28 cellular contexts compared by ENCODE assay signal in the genomic region with DNA sequence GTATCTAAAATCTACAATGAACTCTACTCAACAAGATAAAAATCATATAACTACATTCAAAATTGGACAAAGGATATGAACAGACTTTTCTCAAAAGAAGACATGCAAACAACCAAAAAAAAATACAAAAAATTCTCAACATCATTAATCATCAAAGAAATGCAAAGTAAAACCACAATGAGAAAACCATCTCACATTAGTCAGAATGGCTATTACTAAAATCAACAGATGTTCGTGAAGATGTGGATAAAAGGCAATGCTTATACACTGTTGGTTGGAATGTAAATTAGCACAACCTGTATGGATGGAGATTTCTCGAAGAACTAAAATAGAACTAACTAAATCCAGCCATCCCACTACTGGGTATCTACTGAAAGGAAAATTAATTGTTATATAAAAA.
DNase-seq lines count a peak whose midpoint lies in the region; ATAC-seq, FAIRE-seq and TF ChIP-seq lines count a peak whose summit lies in the region.
"Had no signal": no experiment of that assay in that cellular context is flagged by ENCODE, and none has a peak within 500 bp of the region (broad histone marks: within the 10 kb centered on the region; RNA-seq: fewer than 3 reads in every experiment).

No MANE protein-coding gene starts in this region.

- H4K20me1 ChIP-seq in astrocyte (ENCODE audit: insufficient read depth, low read length), result no peaks in the 10 kb centered on the region
- H4K20me1 ChIP-seq: BLaER1 had no signal

- H3K4me3 Mint-ChIP-seq in astrocyte (ENCODE audit: unreplicated experiment), result no peak overlapping the region
- no peak overlapping the region for H3K4me3 Mint-ChIP-seq in immature natural killer cell
- H3K4me3 Mint-ChIP-seq: CD14-positive monocyte; CD4-positive, alpha-beta memory T cell; CD4-positive, CD25-positive, alpha-beta regulatory T cell had no signal

- no peak for TF ChIP-seq CTCF in astrocyte (IDR thresholded peaks at IDR 0.05; ENCODE audit: insufficient read depth, low read depth, low read length)
- TF ChIP-seq CTCF in GM10266 (IDR thresholded peaks at IDR 0.05; ENCODE audit: control insufficient read depth, insufficient read depth, low read depth, missing control alignments), result no peak

- H3K36me3 ChIP-seq in astrocyte (ENCODE audit: insufficient read depth, low read length), result no peaks in the 10 kb centered on the region
- H3K36me3 ChIP-seq: BE2C, BLaER1 had no signal

- H3K4me3 ChIP-seq in astrocyte (ENCODE audit: insufficient read depth, low read depth, low read length), result no peak overlapping the region
- H3K4me3 ChIP-seq: BLaER1, GM12878 had no signal

- H3K4me2 ChIP-seq in astrocyte (ENCODE audit: low read length), result no peak overlapping the region
- H3K4me2 ChIP-seq: BLaER1 had no signal

- DNase-seq in H54 (ENCODE audit: insufficient read length, low spot score) (no peak), HT1080 (ENCODE audit: low read depth) (peak; percentile 24), astrocyte (ENCODE audit: low read depth) (peak; percentile 0), immature natural killer cell (no peak), GM10266 (ENCODE audit: extremely low spot score) (no peak)
- DNase-seq: 8988T; ACHN; BE2C; C1 segment of cervical spinal cord; CD4-positive, alpha-beta memory T cell; CD4-positive, CD25-positive, alpha-beta regulatory T cell; CD8-positive, alpha-beta memory T cell; COR-L47; DMS 273 treated with DMSO at 0.1 percent for 48 hours; DMS153; DMS53; DMS79; DND-41; EL; GF-D8 had no signal

- no peak overlapping the region for H3K9ac ChIP-seq in astrocyte (ENCODE audit: low read length)
- H3K9ac ChIP-seq: BLaER1 had no signal

- TF ChIP-seq POLR2A in H54 (IDR thresholded peaks at IDR 0.05; ENCODE audit: low read depth, low read length), result no peak

- H3K9me3 Mint-ChIP-seq in astrocyte (ENCODE audit: unreplicated experiment) (peaks cover under 1% of the 10 kb centered on the region), immature natural killer cell (peaks cover 24 to 53% (median 40%) of the 10 kb centered on the region in 6 donors)

- no peaks in the 10 kb centered on the region for H3K79me2 ChIP-seq in astrocyte (ENCODE audit: insufficient read depth, low read length)

- H3K9me3 ChIP-seq in astrocyte (ENCODE audit: insufficient read depth, low read depth, low read length), result no peaks in the 10 kb centered on the region
- H3K9me3 ChIP-seq: BE2C had no signal

- H3K27me3 Mint-ChIP-seq in astrocyte (ENCODE audit: low read depth, unreplicated experiment) (peaks cover under 1% of the 10 kb centered on the region), immature natural killer cell (ENCODE audit: low read depth in 3 of 3) (no peaks in the 10 kb centered on the region)
- H3K27me3 Mint-ChIP-seq: CD4-positive, alpha-beta memory T cell; CD4-positive, CD25-positive, alpha-beta regulatory T cell; CD8-positive, alpha-beta memory T cell had no signal

- no peaks in the 10 kb centered on the region for H3K27me3 ChIP-seq in astrocyte (ENCODE audit: insufficient read depth, low read length)
- H3K27me3 ChIP-seq: BE2C, BLaER1 had no signal

- no peaks in the 10 kb centered on the region for H3K36me3 Mint-ChIP-seq in astrocyte (ENCODE audit: low read depth, unreplicated experiment)
- H3K36me3 Mint-ChIP-seq in immature natural killer cell, result no peaks in the 10 kb centered on the region
- H3K36me3 Mint-ChIP-seq: CD14-positive monocyte; CD4-positive, alpha-beta memory T cell; CD4-positive, CD25-positive, alpha-beta regulatory T cell; CD8-positive, alpha-beta memory T cell had no signal

- no peak overlapping the region for H3K27ac ChIP-seq in astrocyte (ENCODE audit: low read depth, low read length)
- H3K27ac ChIP-seq: BLaER1 had no signal

- ATAC-seq in HG02970 (IDR thresholded peaks at IDR 0.05; ENCODE audit: low FRiP score, unreplicated experiment) (no peak), HG03159 (IDR thresholded peaks at IDR 0.05; ENCODE audit: unreplicated experiment) (no peak)
- ATAC-seq: GM12878 had no signal

- no peak overlapping the region for H2AFZ ChIP-seq in astrocyte (ENCODE audit: low read depth, low read length)

- peak; percentile 27 for FAIRE-seq in H54 (lab: Jason Lieb, UNC)
- no peak for FAIRE-seq in astrocyte (lab: Jason Lieb, UNC)
- FAIRE-seq: A204.1, G401.6, GM12878, GM12892 had no signal

- H3K4me1 ChIP-seq in astrocyte (ENCODE audit: insufficient read depth, low read length), result no peaks in the 10 kb centered on the region
- H3K4me1 ChIP-seq: BE2C, BLaER1 had no signal

- no peaks in the 10 kb centered on the region for H3K4me1 Mint-ChIP-seq in astrocyte (ENCODE audit: low read depth, unreplicated experiment)
- no peaks in the 10 kb centered on the region for H3K4me1 Mint-ChIP-seq in immature natural killer cell
- H3K4me1 Mint-ChIP-seq: CD14-positive monocyte; CD4-positive, alpha-beta memory T cell; CD4-positive, CD25-positive, alpha-beta regulatory T cell; CD8-positive, alpha-beta memory T cell had no signal

- no peak overlapping the region for H3K27ac Mint-ChIP-seq in astrocyte (ENCODE audit: unreplicated experiment)
- H3K27ac Mint-ChIP-seq in immature natural killer cell, result no peak overlapping the region
- H3K27ac Mint-ChIP-seq: CD14-positive monocyte; CD4-positive, alpha-beta memory T cell; CD4-positive, CD25-positive, alpha-beta regulatory T cell; CD8-positive, alpha-beta memory T cell had no signal

Comparison
In these comparisons a context has a peak if more than half of its experiments do, and no peak if none do; other contexts are left out.
1. DNase-seq: peak in HT1080 (single experiment) and astrocyte (single experiment); none in H54 (single experiment), immature natural killer cell (0 of 3) and GM10266 (single experiment).